24 cellular contexts compared by ENCODE assay signal in the genomic region with DNA sequence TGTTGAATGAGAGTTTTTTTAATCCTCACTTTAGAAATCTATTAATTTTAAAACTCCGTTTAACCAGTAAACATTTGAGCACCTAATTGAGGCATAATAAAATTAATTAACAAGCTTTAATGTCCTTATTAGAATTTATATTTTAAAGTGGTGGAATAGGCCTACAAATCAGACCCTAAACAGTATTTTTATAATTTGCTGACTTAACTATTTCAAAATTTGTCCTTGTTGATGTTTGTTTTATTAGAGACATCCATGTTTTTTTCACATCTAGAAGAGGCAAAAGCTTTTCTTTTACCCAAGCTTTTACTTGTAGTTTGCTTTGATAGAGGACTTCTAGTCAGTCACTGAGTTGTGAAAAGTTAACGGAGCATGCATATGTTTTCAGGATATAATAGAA. TPM values are rescaled to one million over a fixed set of nuclear protein-coding genes. Genes with fewer than 3 reads are reported as not detected.
"Had no signal": no experiment of that assay in that cellular context is flagged by ENCODE, and none has a peak within 500 bp of the region (broad histone marks: within the 10 kb centered on the region; RNA-seq: fewer than 3 reads in every experiment).

No MANE protein-coding gene starts in this region.

- H3K4me3 ChIP-seq: heart left ventricle, mucosa of descending colon had no signal

- H3K36me3 Mint-ChIP-seq: naive B cell had no signal

- H3K36me3 ChIP-seq: brain microvascular endothelial cell had no signal

- H3K4me3 Mint-ChIP-seq: activated CD4-positive, alpha-beta memory T cell treated with anti-CD3 and anti-CD28 coated beads for 36 hours; activated naive CD8-positive, alpha-beta T cell treated with anti-CD3 and anti-CD28 coated beads for 36 hours; naive B cell; WTC11 had no signal

- H3K9me3 ChIP-seq: heart left ventricle, mucosa of descending colon, upper lobe of left lung had no signal

- H3K9me3 Mint-ChIP-seq: activated CD4-positive, alpha-beta memory T cell treated with anti-CD3 and anti-CD28 coated beads for 36 hours; activated naive CD8-positive, alpha-beta T cell treated with anti-CD3 and anti-CD28 coated beads for 36 hours; activated T-helper 17 cell treated with anti-CD3 and anti-CD28 coated beads, Interleukin-2, amount 50 U/mL, for 72 hours; naive B cell; neural crest cell; T-helper 2 cell treated with Interferon-gamma antibody and Interleukin-4, amounts not matched to agents 5 μg/mL and 100 μg/mL, for 36 hours; WTC11 had no signal

- FAIRE-seq: colon, TTC549 had no signal

- H3K27me3 ChIP-seq: brain microvascular endothelial cell, heart left ventricle, upper lobe of left lung had no signal

- H3K27ac ChIP-seq: brain microvascular endothelial cell, upper lobe of left lung had no signal

- H3K27me3 Mint-ChIP-seq: activated T-helper 17 cell treated with anti-CD3 and anti-CD28 coated beads, Interleukin-2, amount 50 U/mL, for 72 hours; progenitor cell of endocrine pancreas had no signal

- H3K27ac Mint-ChIP-seq: activated CD4-positive, alpha-beta memory T cell treated with anti-CD3 and anti-CD28 coated beads for 36 hours; activated naive CD8-positive, alpha-beta T cell treated with anti-CD3 and anti-CD28 coated beads for 36 hours; activated T-helper 17 cell treated with anti-CD3 and anti-CD28 coated beads, Interleukin-2, amount 50 U/mL, for 72 hours; naive B cell; progenitor cell of endocrine pancreas; T-helper 2 cell treated with Interferon-gamma antibody and Interleukin-4, amounts not matched to agents 5 μg/mL and 100 μg/mL, for 36 hours; WTC11 had no signal

- DNase-seq: activated CD4-positive, alpha-beta memory T cell treated with anti-CD3 and anti-CD28 coated beads for 36 hours; activated CD4-positive, alpha-beta T cell treated with anti-CD3 and anti-CD28 coated beads for 4 hours; activated naive CD4-positive, alpha-beta T cell; activated naive CD8-positive, alpha-beta T cell treated with anti-CD3 and anti-CD28 coated beads for 36 hours; amygdala; brain microvascular endothelial cell; central memory CD4-positive, alpha-beta T cell; erythroblast; heart left ventricle; left ventricle myocardium superior; mesenchymal stem cell; mucosa of descending colon; naive B cell; stimulated activated CD4-positive, alpha-beta T cell treated with anti-CD3 and anti-CD28 coated beads, Interleukin-2, amount 100 ng/mL, for 24 hours; stimulated activated naive CD4-positive, alpha-beta T cell treated with Interleukin-2 at 50 U/mL for 16 hours; upper lobe of left lung had no signal

- ATAC-seq: activated T-helper 17 cell treated with anti-CD3 and anti-CD28 coated beads, Interleukin-2, amount 50 U/mL, for 72 hours; heart left ventricle; left ventricle myocardium superior; mucosa of descending colon; WTC11 had no signal

RNA-seq across cellular contexts. Expression of gene SCRG1, which starts 24.3 kb away (rescaled TPM):
- total RNA-seq: activated CD4-positive, alpha-beta memory T cell treated with anti-CD3 and anti-CD28 coated beads for 36 hours; activated naive CD8-positive, alpha-beta T cell treated with anti-CD3 and anti-CD28 coated beads for 36 hours; activated T-helper 17 cell treated with anti-CD3 and anti-CD28 coated beads, Interleukin-2, amount 50 U/mL, for 72 hours; kidney epithelial cell; progenitor cell of endocrine pancreas; WTC11 had no signal
